8 cellular contexts compared by ENCODE assay signal in genomic region chr11:5690736-5691135, GRCh38. TPM values are rescaled to one million over a fixed set of nuclear protein-coding genes. Genes with fewer than 3 reads are reported as not detected.
A peak's percentile ranks its signal among the peaks of the same experiment; 100 is the strongest.
DNase-seq lines count a peak whose midpoint lies in the region; ATAC-seq, FAIRE-seq and TF ChIP-seq lines count a peak whose summit lies in the region.

No MANE protein-coding gene starts in this region.

- H3K36me3 ChIP-seq in GM06990 (ENCODE audit: control insufficient read depth, insufficient read depth, low read length) = peaks cover under 1% of the 10 kb centered on the region
- H3K36me3 ChIP-seq in gastroesophageal sphincter = peaks cover 0 to 2% of the 10 kb centered on the region in 2 donors

- POLR2A ChIA-PET in WTC11 (lab: Charles Lee) = no interaction called here

- ATAC-seq in WTC11 = no peak
- peak; percentile 22 for ATAC-seq in gastroesophageal sphincter
- peak; percentile 38 for ATAC-seq in sciatic nerve
- no peak for ATAC-seq in HG03159 (IDR thresholded peaks at IDR 0.05; ENCODE audit: unreplicated experiment)
- no peak for ATAC-seq in HG02884 (IDR thresholded peaks at IDR 0.05; ENCODE audit: unreplicated experiment)

- no peak for TF ChIP-seq EP300 in gastroesophageal sphincter (IDR thresholded peaks at IDR 0.05)

- H3K4me1 ChIP-seq in gastroesophageal sphincter = peaks cover 0 to 51% (median 4%) of the 10 kb centered on the region in 3 donors

- intact Hi-C loops in sciatic nerve (cut with DNase I) (no loop called here), posterior vena cava (cut with DNase I) (no loop called here)

- no peak for FAIRE-seq in RCC 7860 (lab: Jason Lieb, UNC)

- 0 to 15% methylated on average over 1 to 2 of the region's 5 CpGs for WGBS in gastroesophageal sphincter (ENCODE audit: low coverage in 1 of 2), 2 donors

- peak overlapping the region; percentile 75 to 97 (median 84) for H3K27ac ChIP-seq in gastroesophageal sphincter

- H3K4me1 Mint-ChIP-seq in WTC11 = peaks cover 52% of the 10 kb centered on the region

- peak overlapping the region; percentile 64 for H3K4me3 ChIP-seq in GM06990 (replicated peaks; ENCODE audit: low read depth, low read length)
- H3K4me3 ChIP-seq in gastroesophageal sphincter = peak overlapping the region; percentile 51 to 67

- peak overlapping the region; percentile 99 for H3K27ac Mint-ChIP-seq in WTC11

- H3K4me3 Mint-ChIP-seq in WTC11 = peak overlapping the region; percentile 75

- peaks cover 10% of the 10 kb centered on the region for H3K9me3 Mint-ChIP-seq in WTC11

- CTCF ChIA-PET in WTC11 (lab: Charles Lee) = no interaction called here

- TF ChIP-seq CTCF in GM06990 (IDR thresholded peaks at IDR 0.05; ENCODE audit: insufficient read depth, low read length, poor library complexity, severe bottlenecking) (no peak), WTC11 (IDR thresholded peaks at IDR 0.05) (no peak), gastroesophageal sphincter (IDR thresholded peaks at IDR 0.05) (no peak)

- H3K27me3 ChIP-seq in GM06990 (replicated peaks; ENCODE audit: control insufficient read depth, insufficient read depth, low read length) (no peaks in the 10 kb centered on the region), gastroesophageal sphincter (no peaks in the 10 kb centered on the region)

- TF ChIP-seq POLR2A in gastroesophageal sphincter (IDR thresholded peaks at IDR 0.05) = no peak

- DNase-seq in GM06990 (ENCODE audit: extremely low read depth, insufficient read length) = no peak
- no peak for DNase-seq in WTC11 (ENCODE audit: low spot score)
- no peak for DNase-seq in sciatic nerve (ENCODE audit: low spot score)
- no peak for DNase-seq in RCC 7860 (ENCODE audit: low spot score)
- no peak for DNase-seq in posterior vena cava (ENCODE audit: low spot score)

- peaks cover 14% of the 10 kb centered on the region for H3K36me3 Mint-ChIP-seq in WTC11

- no peaks in the 10 kb centered on the region for H3K27me3 Mint-ChIP-seq in WTC11 (ENCODE audit: low read depth)

- H3K9me3 ChIP-seq in gastroesophageal sphincter = no peaks in the 10 kb centered on the region

TF ChIP-seq in WTC11, 78 proteins besides CTCF, POLR2A, EP300 and RAD21:
- TF ChIP-seq OVOL2 (CRISPR knock-in tag; IDR thresholded peaks at IDR 0.05; ENCODE audit: borderline replicate concordance) (no peak), CREB1 (CRISPR knock-in tag; IDR thresholded peaks at IDR 0.05) (no peak), IRF2 (CRISPR knock-in tag; IDR thresholded peaks at IDR 0.05; ENCODE audit: borderline replicate concordance, low read depth) (no peak), ZNF512 (CRISPR knock-in tag; IDR thresholded peaks at IDR 0.05; ENCODE audit: borderline replicate concordance) (no peak), SP1 (CRISPR knock-in tag; conservative IDR thresholded peaks at IDR 0.05) (no peak), ATF1 (CRISPR knock-in tag; IDR thresholded peaks at IDR 0.05) (no peak), E2F5 (CRISPR knock-in tag; IDR thresholded peaks at IDR 0.05) (no peak), ZNF317 (CRISPR knock-in tag; IDR thresholded peaks at IDR 0.05; ENCODE audit: borderline replicate concordance, low read depth) (no peak), ATF2 (CRISPR knock-in tag; IDR thresholded peaks at IDR 0.05; ENCODE audit: borderline replicate concordance, low read depth) (no peak), SMAD3 (CRISPR knock-in tag; IDR thresholded peaks at IDR 0.05; ENCODE audit: borderline replicate concordance) (no peak)
- TF ChIP-seq, protein P1, sequence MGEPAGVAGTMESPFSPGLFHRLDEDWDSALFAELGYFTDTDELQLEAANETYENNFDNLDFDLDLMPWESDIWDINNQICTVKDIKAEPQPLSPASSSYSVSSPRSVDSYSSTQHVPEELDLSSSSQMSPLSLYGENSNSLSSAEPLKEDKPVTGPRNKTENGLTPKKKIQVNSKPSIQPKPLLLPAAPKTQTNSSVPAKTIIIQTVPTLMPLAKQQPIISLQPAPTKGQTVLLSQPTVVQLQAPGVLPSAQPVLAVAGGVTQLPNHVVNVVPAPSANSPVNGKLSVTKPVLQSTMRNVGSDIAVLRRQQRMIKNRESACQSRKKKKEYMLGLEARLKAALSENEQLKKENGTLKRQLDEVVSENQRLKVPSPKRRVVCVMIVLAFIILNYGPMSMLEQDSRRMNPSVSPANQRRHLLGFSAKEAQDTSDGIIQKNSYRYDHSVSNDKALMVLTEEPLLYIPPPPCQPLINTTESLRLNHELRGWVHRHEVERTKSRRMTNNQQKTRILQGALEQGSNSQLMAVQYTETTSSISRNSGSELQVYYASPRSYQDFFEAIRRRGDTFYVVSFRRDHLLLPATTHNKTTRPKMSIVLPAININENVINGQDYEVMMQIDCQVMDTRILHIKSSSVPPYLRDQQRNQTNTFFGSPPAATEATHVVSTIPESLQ (CRISPR knock-in tag; IDR thresholded peaks at IDR 0.05) = no peak
TF ChIP-seq in WTC11: peak in this region for 0.

RNA-seq across cellular contexts. Expression of gene TRIM22, which starts 1.1 kb away (rescaled TPM):
- total RNA-seq in WTC11 (2021) = 69.1 to 78.9 TPM (median 75.9 TPM) in 3 replicates
- 10 to 100 TPM; 31.6 to 50.4 (median 32.1) TPM for total RNA-seq in gastroesophageal sphincter
- 86.7 TPM for total RNA-seq in sciatic nerve
- 10 to 100 TPM; 40.7 to 60.4 TPM for total RNA-seq in posterior vena cava

RNA-seq across cellular contexts. Expression of gene TRIM5, which starts 5.9 kb away (rescaled TPM):
- total RNA-seq in WTC11 (2021) (31.8 to 35.3 TPM (median 32.8 TPM) in 3 replicates), gastroesophageal sphincter (10 to 100 TPM in 3 of 4 donors, 1 to 10 TPM in 1; 8.9 to 21.4 (median 14.9) TPM), sciatic nerve (28.4 TPM), posterior vena cava (10 to 100 TPM; 18.1 to 20.2 TPM)

RNA-seq across cellular contexts. Expression of gene OR56B1, which starts 45.5 kb away (rescaled TPM):
- total RNA-seq in WTC11 (2021) = 0.09 to 0.17 TPM (median 0.11 TPM) in 3 replicates
- total RNA-seq in gastroesophageal sphincter = under 1 TPM in 2 of 4 donors, not detected in 2; 0.13 to 0.19 TPM
- total RNA-seq in sciatic nerve = 0.40 TPM
- under 1 TPM in 1 of 2 donors, not detected in 1; 0.19 TPM for total RNA-seq in posterior vena cava

Comparison
In these comparisons a context has a peak if more than half of its experiments do, and no peak if none do; other contexts are left out.
1. ATAC-seq: peak in gastroesophageal sphincter (single experiment) and sciatic nerve (single experiment); none in WTC11 (single experiment), HG03159 (single experiment) and HG02884 (single experiment).